Comparison of ENCODE assay signal across 26 cellular contexts in the genomic region with DNA sequence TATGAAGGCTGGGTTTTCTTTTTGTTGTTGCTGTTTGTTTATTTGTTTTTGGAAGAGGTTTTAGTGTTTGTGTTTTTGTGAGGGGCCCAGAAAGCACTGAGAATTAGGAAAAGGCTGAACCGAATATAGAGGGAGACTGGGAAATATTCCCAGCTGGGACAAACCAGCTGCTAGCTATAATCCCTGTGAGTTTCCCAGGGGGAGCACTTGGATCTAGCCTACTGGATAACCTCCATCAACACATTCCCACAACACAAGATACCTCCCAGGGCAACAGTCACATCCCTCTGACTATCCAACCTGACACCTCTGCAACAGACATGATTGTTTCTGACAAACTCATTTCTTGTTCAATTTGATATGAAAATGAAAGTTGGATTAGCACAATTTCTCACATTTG. TPM values are rescaled to one million over a fixed set of nuclear protein-coding genes. Genes with fewer than 3 reads are reported as not detected.
"Had no signal": no experiment of that assay in that cellular context is flagged by ENCODE, and none has a peak within 500 bp of the region (broad histone marks: within the 10 kb centered on the region; RNA-seq: fewer than 3 reads in every experiment).

No MANE protein-coding gene starts in this region.

- DNase-seq: activated B cell treated with CpG ODN at 0.5 μM for 24 hours; activated CD4-positive, alpha-beta memory T cell treated with anti-CD3 and anti-CD28 coated beads, Interleukin-2, amount 10 ng/mL, durations not matched to agents 7 days and 5 days; activated CD4-positive, alpha-beta T cell treated with anti-CD3 and anti-CD28 coated beads for 4 hours; activated CD8-positive, alpha-beta memory T cell treated with anti-CD3 and anti-CD28 coated beads, Interleukin-2, amount 10 ng/mL, durations not matched to agents 7 days and 5 days; activated naive CD4-positive, alpha-beta T cell; activated naive CD8-positive, alpha-beta T cell treated with anti-CD3 and anti-CD28 coated beads, Interleukin-2, amount 50 U/mL, for 24 hours; effector memory CD4-positive, alpha-beta T cell; foreskin melanocyte; mucosa of descending colon; naive thymus-derived CD4-positive, alpha-beta T cell; spleen; stimulated activated CD4-positive, alpha-beta T cell treated with anti-CD3 and anti-CD28 coated beads, Interleukin-4, amount 100 ng/mL, for 4 hours; T-helper 1 cell; T-helper 9 cell; testis had no signal

- H3K36me3 Mint-ChIP-seq: activated CD8-positive, alpha-beta memory T cell treated with anti-CD3 and anti-CD28 coated beads, Interleukin-2, amount 10 ng/mL, durations not matched to agents 7 days and 5 days; memory B cell; naive thymus-derived CD4-positive, alpha-beta T cell; stimulated activated memory B cell treated with anti-CD40 and anti-IgM and Interleukin-4, amounts not matched to agents 10 μg/mL and 1 μg/mL and 100 μg/mL, for 72 hours had no signal

- H3K4me1 Mint-ChIP-seq: activated B cell treated with CpG ODN at 0.5 μM for 24 hours; activated CD4-positive, alpha-beta memory T cell treated with anti-CD3 and anti-CD28 coated beads, Interleukin-2, amount 10 ng/mL, durations not matched to agents 7 days and 5 days; activated CD8-positive, alpha-beta memory T cell treated with anti-CD3 and anti-CD28 coated beads, Interleukin-2, amount 10 ng/mL, durations not matched to agents 7 days and 5 days; activated naive CD8-positive, alpha-beta T cell treated with anti-CD3 and anti-CD28 coated beads, Interleukin-2, amount 50 U/mL, for 24 hours; activated T-helper 17 cell treated with anti-CD3 and anti-CD28 coated beads, Interleukin-2, amount 50 U/mL, for 72 hours; memory B cell; naive thymus-derived CD4-positive, alpha-beta T cell; stimulated activated memory B cell treated with anti-CD40 and anti-IgM and Interleukin-4, amounts not matched to agents 10 μg/mL and 1 μg/mL and 100 μg/mL, for 72 hours had no signal

- H3K27ac ChIP-seq: ascending aorta, breast epithelium, neutrophil, parathyroid adenoma, spleen, testis had no signal

- H3K4me3 ChIP-seq: ascending aorta, breast epithelium, mucosa of descending colon, spleen, testis had no signal

- H3K4me3 Mint-ChIP-seq: activated B cell treated with CpG ODN at 0.5 μM for 24 hours; activated CD4-positive, alpha-beta memory T cell treated with anti-CD3 and anti-CD28 coated beads, Interleukin-2, amount 10 ng/mL, durations not matched to agents 7 days and 5 days; activated CD8-positive, alpha-beta memory T cell treated with anti-CD3 and anti-CD28 coated beads, Interleukin-2, amount 10 ng/mL, durations not matched to agents 7 days and 5 days; activated naive CD8-positive, alpha-beta T cell treated with anti-CD3 and anti-CD28 coated beads, Interleukin-2, amount 50 U/mL, for 24 hours; activated T-helper 17 cell treated with anti-CD3 and anti-CD28 coated beads, Interleukin-2, amount 50 U/mL, for 72 hours; dendritic cell treated with granulocyte-macrophage colony-stimulating factor and Interleukin-4, amounts not matched to agents 40 ng/mL and 50 ng/mL, for 4 days; memory B cell; naive thymus-derived CD4-positive, alpha-beta T cell; stimulated activated memory B cell treated with anti-CD40 and anti-IgM and Interleukin-4, amounts not matched to agents 10 μg/mL and 1 μg/mL and 100 μg/mL, for 72 hours; type B pancreatic cell had no signal

- H3K36me3 ChIP-seq: ascending aorta, breast epithelium, neutrophil, spleen had no signal

- H3K27me3 ChIP-seq: ascending aorta, breast epithelium, neutrophil, spleen, testis had no signal

- H3K9me3 ChIP-seq: ascending aorta, breast epithelium, mucosa of descending colon, neutrophil, spleen, testis had no signal

- H3K4me1 ChIP-seq: breast epithelium, parathyroid adenoma, testis had no signal

- H3K9me3 Mint-ChIP-seq: dendritic cell treated with granulocyte-macrophage colony-stimulating factor and Interleukin-4, amounts not matched to agents 40 ng/mL and 50 ng/mL, for 4 days had no signal

- H3K27me3 Mint-ChIP-seq: activated B cell treated with CpG ODN at 0.5 μM for 24 hours; activated CD4-positive, alpha-beta memory T cell treated with anti-CD3 and anti-CD28 coated beads, Interleukin-2, amount 10 ng/mL, durations not matched to agents 7 days and 5 days; activated CD8-positive, alpha-beta memory T cell treated with anti-CD3 and anti-CD28 coated beads, Interleukin-2, amount 10 ng/mL, durations not matched to agents 7 days and 5 days; activated naive CD8-positive, alpha-beta T cell treated with anti-CD3 and anti-CD28 coated beads, Interleukin-2, amount 50 U/mL, for 24 hours; activated T-helper 17 cell treated with anti-CD3 and anti-CD28 coated beads, Interleukin-2, amount 50 U/mL, for 72 hours; dendritic cell treated with granulocyte-macrophage colony-stimulating factor and Interleukin-4, amounts not matched to agents 40 ng/mL and 50 ng/mL, for 4 days; memory B cell; stimulated activated memory B cell treated with anti-CD40 and anti-IgM and Interleukin-4, amounts not matched to agents 10 μg/mL and 1 μg/mL and 100 μg/mL, for 72 hours; type B pancreatic cell had no signal

- H3K27ac Mint-ChIP-seq: activated B cell treated with CpG ODN at 0.5 μM for 24 hours; activated CD4-positive, alpha-beta memory T cell treated with anti-CD3 and anti-CD28 coated beads, Interleukin-2, amount 10 ng/mL, durations not matched to agents 7 days and 5 days; activated CD8-positive, alpha-beta memory T cell treated with anti-CD3 and anti-CD28 coated beads, Interleukin-2, amount 10 ng/mL, durations not matched to agents 7 days and 5 days; activated naive CD8-positive, alpha-beta T cell treated with anti-CD3 and anti-CD28 coated beads, Interleukin-2, amount 50 U/mL, for 24 hours; activated T-helper 17 cell treated with anti-CD3 and anti-CD28 coated beads, Interleukin-2, amount 50 U/mL, for 72 hours; dendritic cell treated with granulocyte-macrophage colony-stimulating factor and Interleukin-4, amounts not matched to agents 40 ng/mL and 50 ng/mL, for 4 days; memory B cell; naive thymus-derived CD4-positive, alpha-beta T cell; stimulated activated memory B cell treated with anti-CD40 and anti-IgM and Interleukin-4, amounts not matched to agents 10 μg/mL and 1 μg/mL and 100 μg/mL, for 72 hours; type B pancreatic cell had no signal

- H3K9ac ChIP-seq: parathyroid adenoma had no signal

- ATAC-seq: activated CD8-positive, alpha-beta memory T cell treated with anti-CD3 and anti-CD28 coated beads, Interleukin-2, amount 10 ng/mL, durations not matched to agents 7 days and 5 days; activated naive CD8-positive, alpha-beta T cell treated with anti-CD3 and anti-CD28 coated beads, Interleukin-2, amount 50 U/mL, for 24 hours; activated T-helper 17 cell treated with anti-CD3 and anti-CD28 coated beads, Interleukin-2, amount 50 U/mL, for 72 hours; left lobe of liver; mucosa of descending colon; naive thymus-derived CD4-positive, alpha-beta T cell; sciatic nerve; stimulated activated memory B cell treated with anti-CD40 and anti-IgM and Interleukin-4, amounts not matched to agents 10 μg/mL and 1 μg/mL and 100 μg/mL, for 72 hours had no signal

RNA-seq across cellular contexts. Expression of a gene that starts 16.7 kb away (rescaled TPM):
- total RNA-seq: activated B cell treated with CpG ODN at 0.5 μM for 24 hours; activated CD4-positive, alpha-beta memory T cell treated with anti-CD3 and anti-CD28 coated beads, Interleukin-2, amount 10 ng/mL, durations not matched to agents 7 days and 5 days; activated CD8-positive, alpha-beta memory T cell treated with anti-CD3 and anti-CD28 coated beads, Interleukin-2, amount 10 ng/mL, durations not matched to agents 7 days and 5 days; activated T-helper 17 cell treated with anti-CD3 and anti-CD28 coated beads, Interleukin-2, amount 50 U/mL, for 72 hours; naive thymus-derived CD4-positive, alpha-beta T cell had no signal
